ENCODE assay signal across 21 cellular contexts in the genomic region with DNA sequence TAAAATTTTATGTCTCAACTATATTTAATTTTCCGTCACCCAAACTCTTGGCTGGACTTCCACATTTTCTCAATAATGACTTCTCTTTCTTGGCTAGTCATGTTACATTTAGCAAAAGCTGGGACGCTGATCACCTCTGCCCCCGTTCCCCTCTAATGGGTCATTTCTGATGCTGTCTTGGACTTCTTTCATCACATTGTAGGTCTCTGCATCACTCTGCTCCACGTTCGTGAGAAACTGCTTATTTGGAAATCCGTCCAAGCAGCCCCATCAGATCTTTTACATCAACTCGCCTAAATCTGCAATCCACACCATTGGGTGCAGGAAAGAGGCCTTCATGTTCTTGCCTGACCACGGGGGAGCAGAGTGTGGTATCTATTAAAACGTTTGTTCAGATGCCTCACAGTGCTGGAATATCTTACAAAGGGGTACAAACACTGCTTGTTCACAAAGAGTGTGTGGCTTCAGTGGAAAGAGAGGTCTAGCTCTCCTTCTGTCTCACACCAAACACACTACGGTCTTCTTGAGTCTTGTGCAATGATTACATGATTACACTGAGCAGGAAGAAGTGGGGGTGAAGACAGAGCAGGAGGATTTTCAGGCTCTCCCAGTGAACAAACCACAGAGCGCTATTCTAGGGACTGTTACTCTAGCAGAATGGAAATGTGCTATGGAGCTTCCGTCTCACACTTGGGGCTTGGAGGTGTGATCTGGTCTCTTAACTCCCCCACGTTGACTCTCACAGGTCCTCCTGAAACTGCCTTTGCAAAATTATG.
DNase-seq lines count a peak whose midpoint lies in the region; ATAC-seq and TF ChIP-seq lines count a peak whose summit lies in the region.
"Had no signal": no experiment of that assay in that cellular context is flagged by ENCODE, and none has a peak within 500 bp of the region (broad histone marks: within the 10 kb centered on the region; RNA-seq: fewer than 3 reads in every experiment).

No MANE protein-coding gene starts in this region.

- no peaks in the 10 kb centered on the region for H3K27me3 ChIP-seq in upper lobe of right lung

- TF ChIP-seq CTCF in NB4 (IDR thresholded peaks at IDR 0.05; ENCODE audit: low read depth, low read length) (no peak), upper lobe of right lung (IDR thresholded peaks at IDR 0.05) (no peak)

- no peak overlapping the region for H3K27ac ChIP-seq in upper lobe of right lung
- H3K27ac ChIP-seq: dorsolateral prefrontal cortex, left lung, thoracic aorta had no signal

- H3K4me3 ChIP-seq in NB4 (ENCODE audit: low read depth, low read length): peak overlapping the region; percentile 27
- no peak overlapping the region for H3K4me3 ChIP-seq in upper lobe of right lung
- H3K4me3 ChIP-seq: dorsolateral prefrontal cortex, left lung, thoracic aorta had no signal

- ATAC-seq in upper lobe of right lung: peak; percentile 68
- ATAC-seq in HG02852 (IDR thresholded peaks at IDR 0.05; ENCODE audit: unreplicated experiment): no peak
- ATAC-seq in HG02970 (IDR thresholded peaks at IDR 0.05; ENCODE audit: low FRiP score, unreplicated experiment): no peak
- ATAC-seq: activated CD4-positive, alpha-beta T cell treated with anti-CD3 and anti-CD28 coated beads for 36 hours; left lung; T-helper 17 cell had no signal

- no peaks in the 10 kb centered on the region for H3K36me3 ChIP-seq in upper lobe of right lung
- H3K36me3 ChIP-seq: left lung, thoracic aorta had no signal

- H3K9me3 ChIP-seq in upper lobe of right lung: no peaks in the 10 kb centered on the region
- H3K9me3 ChIP-seq: left lung, thoracic aorta had no signal

- H3K4me1 ChIP-seq in upper lobe of right lung: peaks cover 13% of the 10 kb centered on the region

- intact Hi-C loops in upper lobe of right lung (cut with DNase I): no loop called here

- no peak for TF ChIP-seq POLR2A in NB4 (IDR thresholded peaks at IDR 0.05; ENCODE audit: extremely low read depth, insufficient read length)

- DNase-seq in activated CD8-positive, alpha-beta memory T cell treated with anti-CD3 and anti-CD28 coated beads for 24 hours: peak; percentile 50
- no peak for DNase-seq in activated CD8-positive, alpha-beta memory T cell treated with anti-CD3 and anti-CD28 coated beads, Interleukin-2, amount 50 U/mL, for 48 hours
- peak; percentile 97 for DNase-seq in NB4 (ENCODE audit: low read depth)
- peak; percentile 7 for DNase-seq in amniotic epithelial cell (ENCODE audit: low read depth)
- DNase-seq in upper lobe of right lung: no peak
- no peak for DNase-seq in hippocampal formation (lab: John Stamatoyannopoulos, UW)
- DNase-seq: activated CD4-positive, alpha-beta T cell treated with anti-CD3 and anti-CD28 coated beads for 36 hours; activated effector memory CD4-positive, alpha-beta T cell treated with anti-CD3 and anti-CD28 coated beads, Interleukin-2, amount 50 U/mL, for 16 hours; activated T-cell treated with anti-CD3 and anti-CD28 coated beads, Interleukin-2, amount 50 U/mL, for 1 hour; CD8-positive, alpha-beta memory T cell; DMS 273 treated with DMSO at 0.1 percent for 48 hours; dorsolateral prefrontal cortex; IMR-90; left lung; mesenchymal stem cell; NCI-H146; NCI-H524; T-helper 17 cell had no signal

Comparison
In these comparisons a context has a peak if more than half of its experiments do, and no peak if none do; other contexts are left out.
1. DNase-seq: peak in activated CD8-positive, alpha-beta memory T cell treated with anti-CD3 and anti-CD28 coated beads for 24 hours (single experiment), NB4 (single experiment) and amniotic epithelial cell (single experiment); none in activated CD8-positive, alpha-beta memory T cell treated with anti-CD3 and anti-CD28 coated beads, Interleukin-2, amount 50 U/mL, for 48 hours (single experiment), upper lobe of right lung (single experiment) and hippocampal formation (0 of 2).